Comparison of ENCODE assay signal across 19 cellular contexts in genomic region chr1:215900684-215901083, GRCh38.
DNase-seq lines count a peak whose midpoint lies in the region.
"Had no signal": no experiment of that assay in that cellular context is flagged by ENCODE, and none has a peak within 500 bp of the region (broad histone marks: within the 10 kb centered on the region; RNA-seq: fewer than 3 reads in every experiment).

No MANE protein-coding gene starts in this region.

- no peaks in the 10 kb centered on the region for H3K9me3 ChIP-seq in endocrine pancreas (ENCODE audit: control insufficient read depth, low read length)
- H3K9me3 ChIP-seq: Peyer's patch had no signal

- H3K9ac ChIP-seq in endocrine pancreas (ENCODE audit: control insufficient read depth, insufficient read depth, low read length): no peak overlapping the region

- H3K27me3 ChIP-seq in endocrine pancreas (ENCODE audit: control insufficient read depth, insufficient read depth, low read length): no peaks in the 10 kb centered on the region
- H3K27me3 ChIP-seq: Peyer's patch had no signal

- peaks cover 6% of the 10 kb centered on the region for H3K4me1 ChIP-seq in endocrine pancreas (ENCODE audit: control insufficient read depth, insufficient read depth, low read length)
- H3K4me1 ChIP-seq: Peyer's patch had no signal

- H3K4me3 ChIP-seq in endocrine pancreas (ENCODE audit: control insufficient read depth, insufficient read depth, low read length): peak overlapping the region; percentile 57
- H3K4me3 ChIP-seq: GM23338, Peyer's patch, SK-N-MC had no signal

- DNase-seq in DMS 273 treated with DMSO at 0.1 percent for 48 hours (lab: John Stamatoyannopoulos, UW): peak; percentile 80
- peak; percentile 91 for DNase-seq in NCI-H1694 treated with DMSO at 0.1 percent for 48 hours (lab: John Stamatoyannopoulos, UW)
- DNase-seq in NCI-H524 treated with DMSO at 0.1 percent for 48 hours (lab: John Stamatoyannopoulos, UW): peak; percentile 55
- DNase-seq in A172 (ENCODE audit: low spot score): no peak
- DNase-seq in COLO829 (ENCODE audit: low spot score): no peak
- DNase-seq in NOMO-1 treated with DMSO at 0.1 percent for 48 hours (lab: John Stamatoyannopoulos, UW; ENCODE audit: unreplicated experiment): no peak
- DNase-seq: DMS53, H9, KBM-7, MV-4-11, NCI-H2081, NCI-H748 treated with DMSO at 0.1 percent for 48 hours, OCI-M1, Peyer's patch, SHP77 treated with DMSO at 0.1 percent for 48 hours, T-helper 2 cell had no signal

- H3K36me3 ChIP-seq in endocrine pancreas (ENCODE audit: control insufficient read depth, insufficient read depth, low read length): no peaks in the 10 kb centered on the region
- H3K36me3 ChIP-seq: Peyer's patch had no signal

Comparison
In these comparisons a context has a peak if more than half of its experiments do, and no peak if none do; other contexts are left out.
1. DNase-seq: peak in DMS 273 treated with DMSO at 0.1 percent for 48 hours (single experiment), NCI-H1694 treated with DMSO at 0.1 percent for 48 hours (single experiment) and NCI-H524 treated with DMSO at 0.1 percent for 48 hours (single experiment); none in A172 (single experiment), COLO829 (single experiment) and NOMO-1 treated with DMSO at 0.1 percent for 48 hours (single experiment).